1 cellular context compared by ENCODE assay signal in the genomic region with DNA sequence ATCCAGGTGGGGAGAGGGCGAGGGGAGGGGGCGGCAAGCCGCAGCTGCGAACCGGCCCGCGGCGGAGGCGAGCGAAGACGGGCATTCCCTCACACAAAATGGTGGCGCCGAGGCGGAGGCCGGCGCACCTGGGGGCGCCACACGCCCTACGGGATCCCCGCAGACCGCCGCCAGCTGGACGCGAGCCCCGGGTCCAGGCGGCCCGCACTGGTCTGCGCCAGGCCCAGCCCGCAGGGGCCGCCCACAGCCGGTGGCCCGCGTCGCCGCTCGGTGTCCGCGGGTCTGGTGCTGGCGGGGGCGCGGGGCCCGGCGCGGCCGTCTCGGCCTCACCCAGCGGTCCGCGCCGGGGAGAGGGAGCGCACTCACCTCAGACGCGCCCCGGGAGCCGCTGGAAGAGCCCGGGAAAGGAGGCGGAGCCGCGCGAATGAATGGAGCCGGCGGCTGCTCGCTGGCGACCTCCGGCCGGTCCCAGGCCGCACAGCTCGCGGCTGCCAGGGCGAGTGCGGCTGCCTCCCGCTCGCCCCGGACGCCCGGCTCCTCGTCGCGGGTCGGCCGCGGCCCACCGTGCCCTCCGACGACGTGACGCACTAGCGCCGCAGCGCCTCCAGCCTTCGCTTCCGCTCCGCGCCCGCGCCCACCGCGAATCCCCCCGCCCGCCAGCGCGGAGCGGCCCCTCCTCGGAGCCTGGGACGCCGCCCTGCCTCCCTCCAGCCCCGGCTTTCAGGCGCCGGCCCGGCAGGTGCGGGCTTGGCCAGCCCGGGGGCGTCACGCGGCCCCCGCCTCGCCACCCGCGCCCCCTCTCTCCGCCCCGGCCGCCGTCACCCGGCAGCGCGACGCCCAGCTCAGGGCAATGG.
A peak's percentile ranks its signal among the peaks of the same experiment; 100 is the strongest.
TF ChIP-seq lines count a peak whose summit lies in the region.

A gene with protein sequence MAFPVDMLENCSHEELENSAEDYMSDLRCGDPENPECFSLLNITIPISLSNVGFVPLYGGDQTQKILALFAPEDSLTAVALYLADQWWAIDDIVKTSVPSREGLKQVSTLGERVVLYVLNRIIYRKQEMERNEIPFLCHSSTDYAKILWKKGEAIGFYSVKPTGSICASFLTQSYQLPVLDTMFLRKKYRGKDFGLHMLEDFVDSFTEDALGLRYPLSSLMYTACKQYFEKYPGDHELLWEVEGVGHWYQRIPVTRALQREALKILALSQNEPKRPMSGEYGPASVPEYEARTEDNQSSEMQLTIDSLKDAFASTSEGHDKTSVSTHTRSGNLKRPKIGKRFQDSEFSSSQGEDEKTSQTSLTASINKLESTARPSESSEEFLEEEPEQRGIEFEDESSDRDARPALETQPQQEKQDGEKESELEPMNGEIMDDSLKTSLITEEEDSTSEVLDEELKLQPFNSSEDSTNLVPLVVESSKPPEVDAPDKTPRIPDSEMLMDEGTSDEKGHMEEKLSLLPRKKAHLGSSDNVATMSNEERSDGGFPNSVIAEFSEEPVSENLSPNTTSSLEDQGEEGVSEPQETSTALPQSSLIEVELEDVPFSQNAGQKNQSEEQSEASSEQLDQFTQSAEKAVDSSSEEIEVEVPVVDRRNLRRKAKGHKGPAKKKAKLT (minus strand): TSS at position 589 of the 854 bp plus-strand sequence. CDS start 24,711 bp downstream, outside the sequence.

TF ChIP-seq in GM12878, 131 proteins besides CTCF, POLR2A, EP300 and RAD21 (continued from another document and continues in another):
- no peak for TF ChIP-seq ZNF592 (IDR thresholded peaks at IDR 0.05)
- TF ChIP-seq GATAD2B (conservative IDR thresholded peaks at IDR 0.05; ENCODE audit: low read depth) = peak; percentile 68; the same call in 1 of the 2 replicates
- no peak for TF ChIP-seq SMAD1 (IDR thresholded peaks at IDR 0.05; ENCODE audit: low read depth, partially characterized antibody)
- no peak for TF ChIP-seq ZNF24 (IDR thresholded peaks at IDR 0.05)
- TF ChIP-seq MYB (IDR thresholded peaks at IDR 0.05; ENCODE audit: borderline replicate concordance, low read depth, low read length) = no peak
- TF ChIP-seq SIN3A (IDR thresholded peaks at IDR 0.05; ENCODE audit: low read depth, low read length) = no peak
- no peak for TF ChIP-seq ZBTB33 (IDR thresholded peaks at IDR 0.05)
- TF ChIP-seq TCF3 (IDR thresholded peaks at IDR 0.05; ENCODE audit: borderline replicate concordance, insufficient read depth, low read depth, low read length) = peak; percentile 55; the same call in 1 of the 2 replicates
- peak; percentile 75 for TF ChIP-seq IKZF1 (conservative IDR thresholded peaks at IDR 0.05)
- TF ChIP-seq ZBTB11 (CRISPR knock-in tag; IDR thresholded peaks at IDR 0.05) = no peak
- TF ChIP-seq MYC (IDR thresholded peaks at IDR 0.05; ENCODE audit: insufficient read depth, insufficient read length, insufficient replicate concordance, low read length, severe bottlenecking) = no peak
- no peak for TF ChIP-seq SMAD5 (IDR thresholded peaks at IDR 0.05; ENCODE audit: low read depth)
- TF ChIP-seq PBX3 (IDR thresholded peaks at IDR 0.05; ENCODE audit: insufficient replicate concordance, low read depth, low read length) = no peak
- TF ChIP-seq POLR2AphosphoS2 (IDR thresholded peaks at IDR 0.05; ENCODE audit: low read depth, low read length) = no peak
- no peak for TF ChIP-seq MEF2B (IDR thresholded peaks at IDR 0.05; ENCODE audit: partially characterized antibody, poor library complexity, severe bottlenecking)
- no peak for TF ChIP-seq EED (IDR thresholded peaks at IDR 0.05; ENCODE audit: low read depth)
- TF ChIP-seq SMC3 (IDR thresholded peaks at IDR 0.05; ENCODE audit: borderline replicate concordance, low read length) = no peak
- TF ChIP-seq RCOR1 (conservative IDR thresholded peaks at IDR 0.05; ENCODE audit: low read depth, low read length) = no peak
- no peak for TF ChIP-seq SIX5 (IDR thresholded peaks at IDR 0.05; ENCODE audit: low read depth, low read length, severe bottlenecking)
- no peak for TF ChIP-seq TBL1XR1 (IDR thresholded peaks at IDR 0.05; ENCODE audit: low read depth, low read length)
- TF ChIP-seq CUX1 (IDR thresholded peaks at IDR 0.05; ENCODE audit: insufficient replicate concordance, low read depth, low read length) = no peak
- TF ChIP-seq ZNF384 (IDR thresholded peaks at IDR 0.05; ENCODE audit: borderline replicate concordance, low read depth, low read length) = no peak
- TF ChIP-seq ASH2L (IDR thresholded peaks at IDR 0.05; ENCODE audit: borderline replicate concordance, low read depth) = no peak
- TF ChIP-seq USF2 (IDR thresholded peaks at IDR 0.05; ENCODE audit: borderline replicate concordance, low read depth, low read length) = no peak
- TF ChIP-seq CREB1 (IDR thresholded peaks at IDR 0.05; ENCODE audit: low read depth) = no peak
- TF ChIP-seq, protein P1, sequence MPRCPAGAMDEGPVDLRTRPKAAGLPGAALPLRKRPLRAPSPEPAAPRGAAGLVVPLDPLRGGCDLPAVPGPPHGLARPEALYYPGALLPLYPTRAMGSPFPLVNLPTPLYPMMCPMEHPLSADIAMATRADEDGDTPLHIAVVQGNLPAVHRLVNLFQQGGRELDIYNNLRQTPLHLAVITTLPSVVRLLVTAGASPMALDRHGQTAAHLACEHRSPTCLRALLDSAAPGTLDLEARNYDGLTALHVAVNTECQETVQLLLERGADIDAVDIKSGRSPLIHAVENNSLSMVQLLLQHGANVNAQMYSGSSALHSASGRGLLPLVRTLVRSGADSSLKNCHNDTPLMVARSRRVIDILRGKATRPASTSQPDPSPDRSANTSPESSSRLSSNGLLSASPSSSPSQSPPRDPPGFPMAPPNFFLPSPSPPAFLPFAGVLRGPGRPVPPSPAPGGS (IDR thresholded peaks at IDR 0.05; ENCODE audit: borderline replicate concordance, insufficient read depth, low read depth, low read length, poor library complexity, severe bottlenecking) = no peak
- no peak for TF ChIP-seq NR2C1 (IDR thresholded peaks at IDR 0.05)
- peak; percentile 83 for TF ChIP-seq YY1 (IDR thresholded peaks at IDR 0.05; ENCODE audit: low read depth, low read length)
- no peak for TF ChIP-seq BMI1 (IDR thresholded peaks at IDR 0.05; ENCODE audit: borderline replicate concordance)
